Comparison of ENCODE assay signal across 18 cellular contexts in genomic region chr11:89421718-89422117, GRCh38.
DNase-seq lines count a peak whose midpoint lies in the region; ATAC-seq, FAIRE-seq and TF ChIP-seq lines count a peak whose summit lies in the region.
"Had no signal": no experiment of that assay in that cellular context is flagged by ENCODE, and none has a peak within 500 bp of the region (broad histone marks: within the 10 kb centered on the region; RNA-seq: fewer than 3 reads in every experiment).

No MANE protein-coding gene starts in this region.

- no peaks in the 10 kb centered on the region for H4K20me1 ChIP-seq in GM23248 (ENCODE audit: insufficient read depth)

- FAIRE-seq in A549 (lab: Jason Lieb, UNC): no peak
- peak; percentile 31 for FAIRE-seq in endometrium (lab: Jason Lieb, UNC)
- FAIRE-seq: G401.6, GM12892 had no signal

- H3K4me3 ChIP-seq in A549 (no peak overlapping the region), SK-N-MC (peak overlapping the region; percentile 30; the same call in 1 of the 2 replicates), GM23248 (no peak overlapping the region)
- H3K4me3 ChIP-seq: GM23338 had no signal

- TF ChIP-seq EP300 in A549 (IDR thresholded peaks at IDR 0.05): no peak

- no peak for DNase-seq in A549 (ENCODE audit: low read depth in 1 of 2, low spot score in 1 of 2)
- no peak for DNase-seq in SK-N-MC (ENCODE audit: low read depth, low spot score)
- no peak for DNase-seq in C1 segment of cervical spinal cord (lab: John Stamatoyannopoulos, UW)
- no peak for DNase-seq in GM23248
- DNase-seq: 8988T; Caco-2; CD4-positive, CD25-positive, alpha-beta regulatory T cell; CD8-positive, alpha-beta T cell; DMS153; DND-41; H9 had no signal

- WGBS in A549 (ENCODE audit: missing lambda C conversion rate): 0% methylated on average over 2 of the region's 2 CpGs
- 60 to 64% methylated on average over 2 of the region's 2 CpGs for WGBS in GM23248 (ENCODE audit: low coverage in 1 of 2, low lambda C conversion rate in 2 of 2, missing lambda C conversion rate in 2 of 2), 2 experiments

- no peaks in the 10 kb centered on the region for H3F3A ChIP-seq in GM23248 (ENCODE audit: insufficient read depth)

- in situ Hi-C loops in GM23248 (cut with MboI): no loop called here

- CTCF ChIA-PET in A549 (lab: Yijun Ruan, JAX): no interaction called here

- no peak overlapping the region for H3K4me2 ChIP-seq in A549
- H3K4me2 ChIP-seq in GM23248 (ENCODE audit: unreplicated experiment): no peak overlapping the region
- H3K4me2 ChIP-seq: GM23338 had no signal

- no peak overlapping the region for H3K9ac ChIP-seq in SK-N-MC (ENCODE audit: insufficient read length)
- no peak overlapping the region for H3K9ac ChIP-seq in GM23248

- H3K27me3 ChIP-seq in GM23248 (replicated peaks; ENCODE audit: insufficient read depth): no peaks in the 10 kb centered on the region

- H3K27ac ChIP-seq in A549 (no peak overlapping the region), SK-N-MC (peak overlapping the region; percentile 48; the same call in 1 of the 2 replicates), GM23248 (no peak overlapping the region)
- H3K27ac ChIP-seq: C4-2B had no signal

- no peaks in the 10 kb centered on the region for H3K4me1 ChIP-seq in A549
- H3K4me1 ChIP-seq in GM23248 (ENCODE audit: insufficient read depth): no peaks in the 10 kb centered on the region
- H3K4me1 ChIP-seq: Caco-2 had no signal

- TF ChIP-seq CTCF in A549 (IDR thresholded peaks at IDR 0.05): no peak

- no peaks in the 10 kb centered on the region for H3K79me2 ChIP-seq in GM23248 (ENCODE audit: insufficient read depth)

- TF ChIP-seq RAD21 in A549 (conservative IDR thresholded peaks at IDR 0.05 in 1 of 2, IDR thresholded peaks at IDR 0.05 in 1 of 2): no peak

- TF ChIP-seq POLR2A in A549 (IDR thresholded peaks at IDR 0.05; ENCODE audit: low read length): no peak

- no peaks in the 10 kb centered on the region; the same call in 1 of the 2 replicates for H3K9me2 ChIP-seq in GM23248 (ENCODE audit: insufficient read depth)

- H2AFZ ChIP-seq in GM23248: no peak overlapping the region
- H2AFZ ChIP-seq: GM23338 had no signal

- ATAC-seq in A549: no peak
- no peak for ATAC-seq in GM19467 (IDR thresholded peaks at IDR 0.05; ENCODE audit: unreplicated experiment)
- ATAC-seq: CD8-positive, alpha-beta T cell; GM23338; HCT116 had no signal

- no peaks in the 10 kb centered on the region for H3K36me3 ChIP-seq in SK-N-MC (ENCODE audit: insufficient read depth, low read length)
- H3K36me3 ChIP-seq in GM23248 (ENCODE audit: low read depth): no peaks in the 10 kb centered on the region

- H3K9me3 ChIP-seq in A549: no peaks in the 10 kb centered on the region
- H3K9me3 ChIP-seq in SK-N-MC (ENCODE audit: low read depth, low read length): no peaks in the 10 kb centered on the region
- H3K9me3 ChIP-seq in GM23248 (ENCODE audit: low read depth): no peaks in the 10 kb centered on the region

- POLR2A ChIA-PET in A549 (lab: Yijun Ruan, JAX): no interaction called here

TF ChIP-seq in A549, 52 proteins besides CTCF, POLR2A, EP300 and RAD21:
- TF ChIP-seq HDAC2 (IDR thresholded peaks at IDR 0.05) (no peak), MAFK (IDR thresholded peaks at IDR 0.05; ENCODE audit: partially characterized antibody) (peak; percentile 47)
